Comparison of ENCODE assay signal across 28 cellular contexts in the genomic region with DNA sequence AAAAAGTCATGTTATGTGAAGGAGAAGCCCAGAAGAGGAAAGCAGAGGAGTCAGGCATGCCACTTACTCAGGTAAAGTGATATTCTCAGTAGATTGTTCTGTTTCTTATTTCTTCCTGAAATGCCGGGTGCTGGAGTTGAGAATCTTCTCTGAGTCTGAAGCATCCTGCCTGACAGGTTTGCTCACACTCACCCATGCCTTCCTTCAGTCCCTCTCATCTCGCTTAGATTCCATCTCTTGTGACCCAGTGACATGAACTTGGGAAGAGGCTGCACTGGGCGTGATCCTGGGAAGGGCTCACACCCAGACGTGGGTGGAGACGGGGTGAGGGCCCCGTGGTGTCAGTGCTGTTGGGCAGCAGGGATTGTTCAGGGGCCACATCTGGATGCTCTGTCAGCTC. TPM values are rescaled to one million over a fixed set of nuclear protein-coding genes. Genes with fewer than 3 reads are reported as not detected.
A peak's percentile ranks its signal among the peaks of the same experiment; 100 is the strongest.
DNase-seq lines count a peak whose midpoint lies in the region; ATAC-seq, FAIRE-seq and TF ChIP-seq lines count a peak whose summit lies in the region.
"Had no signal": no experiment of that assay in that cellular context is flagged by ENCODE, and none has a peak within 500 bp of the region (broad histone marks: within the 10 kb centered on the region; RNA-seq: fewer than 3 reads in every experiment).

No MANE protein-coding gene starts in this region.

- no peaks in the 10 kb centered on the region for H3K9me3 ChIP-seq in neural progenitor cell (ENCODE audit: low read depth)

- no peaks in the 10 kb centered on the region; the same call in 1 of the 2 replicates for H3K9me2 ChIP-seq in GM23338 (ENCODE audit: insufficient read depth)

- ATAC-seq in GM23338 (no peak), GM21390 (IDR thresholded peaks at IDR 0.05; ENCODE audit: unreplicated experiment) (no peak)
- ATAC-seq in activated T-helper 17 cell treated with anti-CD3 and anti-CD28 coated beads, Interleukin-2, amount 50 U/mL, for 72 hours (replicated peaks): no peak
- no peak for ATAC-seq in stimulated activated naive B cell treated with anti-CD40 and anti-IgM and Interleukin-4, amounts not matched to agents 10 μg/mL and 1 μg/mL and 100 μg/mL, for 72 hours (replicated peaks)
- ATAC-seq: K562 had no signal

- H2AFZ ChIP-seq in GM23338 (no peak overlapping the region), neural progenitor cell (replicated peaks) (no peak overlapping the region)
- H2AFZ ChIP-seq: PC-9 had no signal

- H4K20me1 ChIP-seq in GM23338 (replicated peaks; ENCODE audit: insufficient read depth) (peaks cover 73% of the 10 kb centered on the region), neural progenitor cell (ENCODE audit: low read depth) (peaks cover 37% of the 10 kb centered on the region)

- POLR2A ChIA-PET in HEK293T (lab: Yijun Ruan, JAX): no interaction called here

- no peak overlapping the region for H3K9ac ChIP-seq in neural progenitor cell
- H3K9ac ChIP-seq: BLaER1 treated with 17β-estradiol and CSF1 and Interleukin-3, amounts not matched to agents 10 nM and 100 nM had no signal

- H3K27ac ChIP-seq in GM23338 (ENCODE audit: low read depth) (no peak overlapping the region), neural progenitor cell (no peak overlapping the region)
- H3K27ac ChIP-seq: BLaER1 treated with 17β-estradiol and CSF1 and Interleukin-3, amounts not matched to agents 10 nM and 100 nM; PC-9; SJSA1 had no signal

- H3K4me2 ChIP-seq in GM23338 (no peak overlapping the region), neural progenitor cell (no peak overlapping the region)
- H3K4me2 ChIP-seq: BLaER1 treated with 17β-estradiol and CSF1 and Interleukin-3, amounts not matched to agents 10 nM and 100 nM; PC-9 had no signal

- H3K36me3 ChIP-seq in GM23338 (ENCODE audit: insufficient read depth) (peaks cover 5% of the 10 kb centered on the region; the same call in 1 of the 2 replicates), neural progenitor cell (no peaks in the 10 kb centered on the region)

- H3K9me3 Mint-ChIP-seq in GM23338 (peaks cover 9% of the 10 kb centered on the region), neural progenitor cell (peaks cover 83% of the 10 kb centered on the region)
- peaks cover 18% of the 10 kb centered on the region for H3K9me3 Mint-ChIP-seq in activated T-helper 17 cell treated with anti-CD3 and anti-CD28 coated beads, Interleukin-2, amount 50 U/mL, for 72 hours
- H3K9me3 Mint-ChIP-seq in stimulated activated naive B cell treated with anti-CD40 and anti-IgM and Interleukin-4, amounts not matched to agents 10 μg/mL and 1 μg/mL and 100 μg/mL, for 72 hours: peaks cover 18% of the 10 kb centered on the region in 2 donors

- H3K79me2 ChIP-seq in GM23338 (replicated peaks; ENCODE audit: insufficient read depth): peaks cover 100% of the 10 kb centered on the region
- peaks cover 100% of the 10 kb centered on the region for H3K79me2 ChIP-seq in neural progenitor cell (ENCODE audit: low read depth)

- H3K4me1 Mint-ChIP-seq in GM23338 (peaks cover 15% of the 10 kb centered on the region; the same call in 2 of the 3 replicates), neural progenitor cell (no peaks in the 10 kb centered on the region)
- peaks cover 36% of the 10 kb centered on the region for H3K4me1 Mint-ChIP-seq in activated T-helper 17 cell treated with anti-CD3 and anti-CD28 coated beads, Interleukin-2, amount 50 U/mL, for 72 hours
- H3K4me1 Mint-ChIP-seq in stimulated activated naive B cell treated with anti-CD40 and anti-IgM and Interleukin-4, amounts not matched to agents 10 μg/mL and 1 μg/mL and 100 μg/mL, for 72 hours: peaks cover 34 to 68% of the 10 kb centered on the region in 2 donors

- no peak for FAIRE-seq in H54 (lab: Jason Lieb, UNC)
- FAIRE-seq: G401.6, H1, HTR-8/SVneo, K562 had no signal

- no peak for TF ChIP-seq POLR2A in H54 (IDR thresholded peaks at IDR 0.05; ENCODE audit: low read depth, low read length)

- DNase-seq in GM23338 (ENCODE audit: low spot score): no peak
- no peak for DNase-seq in neural progenitor cell (ENCODE audit: low spot score)
- no peak for DNase-seq in stimulated activated naive B cell treated with anti-CD40 and anti-IgM and Interleukin-4, amounts not matched to agents 10 μg/mL and 1 μg/mL and 100 μg/mL, for 72 hours
- no peak for DNase-seq in HEK293T (ENCODE audit: extremely low spot score)
- DNase-seq in H54 (ENCODE audit: insufficient read length, low spot score): no peak
- DNase-seq: CD4-positive, alpha-beta memory T cell; COR-L47; DMS53; Kasumi-1; NCI-H1105 treated with DMSO at 0.1 percent for 48 hours; NCI-H146; NCI-H2029; NCI-H446; NCI-H526; NCI-H82; NK-92 treated with Interleukin-12 subunit alpha and Interleukin-12 subunit beta, amount 100 ng/mL, for 24 hours; PC-9; Right ventricle myocardium superior; RPMI8226 had no signal

- H3K27me3 Mint-ChIP-seq in GM23338 (ENCODE audit: insufficient read depth, low read depth, poor library complexity) (peaks cover 6% of the 10 kb centered on the region), neural progenitor cell (ENCODE audit: insufficient read depth, low read depth) (no peaks in the 10 kb centered on the region)
- H3K27me3 Mint-ChIP-seq in activated T-helper 17 cell treated with anti-CD3 and anti-CD28 coated beads, Interleukin-2, amount 50 U/mL, for 72 hours: no peaks in the 10 kb centered on the region
- H3K27me3 Mint-ChIP-seq in stimulated activated naive B cell treated with anti-CD40 and anti-IgM and Interleukin-4, amounts not matched to agents 10 μg/mL and 1 μg/mL and 100 μg/mL, for 72 hours: no peaks in the 10 kb centered on the region
- H3K27me3 Mint-ChIP-seq: CD4-positive, alpha-beta memory T cell had no signal

- TF ChIP-seq CTCF in GM23338 (conservative IDR thresholded peaks at IDR 0.05; ENCODE audit: low read depth in 2 of 2): no peak
- no peak for TF ChIP-seq CTCF in neural progenitor cell (IDR thresholded peaks at IDR 0.05)

- H3K4me1 ChIP-seq in GM23338 (ENCODE audit: insufficient read depth): peaks cover 12% of the 10 kb centered on the region
- H3K4me1 ChIP-seq in neural progenitor cell: peaks cover 7% of the 10 kb centered on the region
- H3K4me1 ChIP-seq: BLaER1 treated with 17β-estradiol and CSF1 and Interleukin-3, amounts not matched to agents 10 nM and 100 nM; SJSA1 had no signal

- H3K36me3 Mint-ChIP-seq in GM23338 (ENCODE audit: low read depth) (peaks cover 53% of the 10 kb centered on the region), neural progenitor cell (peaks cover 75% of the 10 kb centered on the region)
- H3K36me3 Mint-ChIP-seq in activated T-helper 17 cell treated with anti-CD3 and anti-CD28 coated beads, Interleukin-2, amount 50 U/mL, for 72 hours (ENCODE audit: low read depth): peaks cover 88% of the 10 kb centered on the region
- H3K36me3 Mint-ChIP-seq in stimulated activated naive B cell treated with anti-CD40 and anti-IgM and Interleukin-4, amounts not matched to agents 10 μg/mL and 1 μg/mL and 100 μg/mL, for 72 hours: peaks cover 51 to 74% of the 10 kb centered on the region in 2 donors

- H3F3A ChIP-seq in GM23338 (replicated peaks; ENCODE audit: low read depth) (no peaks in the 10 kb centered on the region), neural progenitor cell (ENCODE audit: low read depth) (no peaks in the 10 kb centered on the region)

- H3K4me3 ChIP-seq in GM23338 (no peak overlapping the region), neural progenitor cell (no peak overlapping the region)
- H3K4me3 ChIP-seq: K562, PC-9, SJSA1 had no signal

- H3K27ac Mint-ChIP-seq in GM23338: peak overlapping the region; percentile 36; the same call in 1 of the 2 replicates
- no peak overlapping the region for H3K27ac Mint-ChIP-seq in activated T-helper 17 cell treated with anti-CD3 and anti-CD28 coated beads, Interleukin-2, amount 50 U/mL, for 72 hours
- no peak overlapping the region for H3K27ac Mint-ChIP-seq in neural progenitor cell
- H3K27ac Mint-ChIP-seq in stimulated activated naive B cell treated with anti-CD40 and anti-IgM and Interleukin-4, amounts not matched to agents 10 μg/mL and 1 μg/mL and 100 μg/mL, for 72 hours: peak overlapping the region; percentile 47

- no peak overlapping the region for H3K4me3 Mint-ChIP-seq in GM23338
- peak overlapping the region; percentile 50 for H3K4me3 Mint-ChIP-seq in activated T-helper 17 cell treated with anti-CD3 and anti-CD28 coated beads, Interleukin-2, amount 50 U/mL, for 72 hours
- H3K4me3 Mint-ChIP-seq in neural progenitor cell: peak overlapping the region; percentile 58
- H3K4me3 Mint-ChIP-seq in stimulated activated naive B cell treated with anti-CD40 and anti-IgM and Interleukin-4, amounts not matched to agents 10 μg/mL and 1 μg/mL and 100 μg/mL, for 72 hours: no peak overlapping the region

- no peaks in the 10 kb centered on the region for H3K27me3 ChIP-seq in GM23338 (ENCODE audit: insufficient read depth)
- H3K27me3 ChIP-seq in neural progenitor cell: no peaks in the 10 kb centered on the region
- H3K27me3 ChIP-seq: BLaER1 treated with 17β-estradiol and CSF1 and Interleukin-3, amounts not matched to agents 10 nM and 100 nM; SJSA1 had no signal

- CTCF ChIA-PET in HEK293T (lab: Yijun Ruan, JAX): no interaction called here

TF ChIP-seq in HEK293T, 16 proteins besides CTCF, POLR2A, EP300 and RAD21 (continues in another document):
- TF ChIP-seq BHLHE40 (IDR thresholded peaks at IDR 0.05; ENCODE audit: borderline replicate concordance) (no peak), HDGF (IDR thresholded peaks at IDR 0.05; ENCODE audit: borderline replicate concordance) (no peak), SUZ12 (IDR thresholded peaks at IDR 0.05) (no peak), ELF4 (IDR thresholded peaks at IDR 0.05) (no peak), FOXA1 (IDR thresholded peaks at IDR 0.05) (no peak), NFRKB (IDR thresholded peaks at IDR 0.05) (no peak), ZNF384 (IDR thresholded peaks at IDR 0.05) (no peak), FOXK2 (IDR thresholded peaks at IDR 0.05) (no peak)

RNA-seq across cellular contexts. Expression of gene ZNF766, which starts 8.1 kb away (rescaled TPM):
- total RNA-seq in GM23338 (2014; rRNA removed; shearing (Covaris generic)): 23.5 and 29.3 TPM in 2 replicates
- polyA plus RNA-seq in GM23338 (2016; fragmentation: Nextera tagmentation; extraction: Ambion mirVana): 20.3 and 22.1 TPM in 2 replicates
- total RNA-seq in activated T-helper 17 cell treated with anti-CD3 and anti-CD28 coated beads, Interleukin-2, amount 50 U/mL, for 72 hours: 10 to 100 TPM; 18.4 to 31.4 TPM
- 27.2 and 66.1 TPM in 2 replicates for total RNA-seq in neural progenitor cell (ENCODE audit: low replicate concordance)

RNA-seq across cellular contexts. Expression of gene ZNF480, which starts 19.5 kb away (rescaled TPM):
- 34.1 and 39.4 TPM in 2 replicates for total RNA-seq in GM23338 (2014; rRNA removed; shearing (Covaris generic))
- polyA plus RNA-seq in GM23338 (2016; fragmentation: Nextera tagmentation; extraction: Ambion mirVana): 28.8 and 37.9 TPM in 2 replicates
- 1 to 10 TPM; 2.5 to 9.6 TPM for total RNA-seq in activated T-helper 17 cell treated with anti-CD3 and anti-CD28 coated beads, Interleukin-2, amount 50 U/mL, for 72 hours
- 13.2 and 18.1 TPM in 2 replicates for total RNA-seq in neural progenitor cell (ENCODE audit: low replicate concordance)

RNA-seq across cellular contexts. Expression of gene ZNF610, which starts 58.6 kb away (rescaled TPM):
- total RNA-seq in GM23338 (2014; rRNA removed; shearing (Covaris generic)): 5.3 and 6.3 TPM in 2 replicates
- polyA plus RNA-seq in GM23338 (2016; fragmentation: Nextera tagmentation; extraction: Ambion mirVana): 4.7 and 5.3 TPM in 2 replicates
- 1 to 10 TPM in 1 of 2 donors, under 1 TPM in 1; 0.17 to 3.8 TPM for total RNA-seq in activated T-helper 17 cell treated with anti-CD3 and anti-CD28 coated beads, Interleukin-2, amount 50 U/mL, for 72 hours
- 13.0 and 13.1 TPM in 2 replicates for total RNA-seq in neural progenitor cell (ENCODE audit: low replicate concordance)
- total RNA-seq: K562, MCF 10A had no signal
- polyA plus RNA-seq: K562 had no signal

Comparison
In these comparisons a context has a peak if more than half of its experiments do, and no peak if none do; other contexts are left out.
1. H3K27ac Mint-ChIP-seq: peak in GM23338 (single experiment) and stimulated activated naive B cell treated with anti-CD40 and anti-IgM and Interleukin-4, amounts not matched to agents 10 μg/mL and 1 μg/mL and 100 μg/mL, for 72 hours (single experiment); none in activated T-helper 17 cell treated with anti-CD3 and anti-CD28 coated beads, Interleukin-2, amount 50 U/mL, for 72 hours (single experiment) and neural progenitor cell (single experiment).
2. H3K4me3 Mint-ChIP-seq: peak in activated T-helper 17 cell treated with anti-CD3 and anti-CD28 coated beads, Interleukin-2, amount 50 U/mL, for 72 hours (single experiment) and neural progenitor cell (single experiment); none in GM23338 (single experiment) and stimulated activated naive B cell treated with anti-CD40 and anti-IgM and Interleukin-4, amounts not matched to agents 10 μg/mL and 1 μg/mL and 100 μg/mL, for 72 hours (0 of 2).